8 cellular contexts compared by ENCODE assay signal in genomic region chr4:173288698-173289350, GRCh38. TPM values are rescaled to one million over a fixed set of nuclear protein-coding genes. Genes with fewer than 3 reads are reported as not detected.
DNase-seq lines count a peak whose midpoint lies in the region; ATAC-seq, FAIRE-seq and TF ChIP-seq lines count a peak whose summit lies in the region.

No MANE protein-coding gene starts in this region.

- CTCF ChIA-PET in GM12878 (lab: Yijun Ruan, JAX) = interaction anchor here (0.7 to 9.3 kb wide), 14 partner anchors 8 to 275 kb away, joined by 3 to 146 read pairs (median 4); no protein-coding TSS in a partner anchor

- H3K27ac ChIP-seq in GM12878 (ENCODE audit: control insufficient read depth, insufficient read depth) (peak overlapping the region; percentile 7), transverse colon (no peak overlapping the region), prostate gland (no peak overlapping the region)

- TF ChIP-seq POLR2A in GM12878 (IDR thresholded peaks at IDR 0.05; ENCODE audit: low read depth, low read length) (no peak), transverse colon (IDR thresholded peaks at IDR 0.05) (no peak), prostate gland (IDR thresholded peaks at IDR 0.05) (no peak)

- peak; percentile 44 for ATAC-seq in HG03280 (IDR thresholded peaks at IDR 0.05; ENCODE audit: unreplicated experiment)
- ATAC-seq in GM12878 = peak; percentile 42
- no peak for ATAC-seq in stimulated activated naive B cell treated with anti-CD40 and anti-IgM and Interleukin-4, amounts not matched to agents 10 μg/mL and 1 μg/mL and 100 μg/mL, for 72 hours (replicated peaks)

- H3K4me3 Mint-ChIP-seq in activated naive CD4-positive, alpha-beta T cell treated with anti-CD3 and anti-CD28 coated beads, Interleukin-2, amount 50 U/mL, for 24 hours = peak overlapping the region; percentile 75
- H3K4me3 Mint-ChIP-seq in stimulated activated naive B cell treated with anti-CD40 and anti-IgM and Interleukin-4, amounts not matched to agents 10 μg/mL and 1 μg/mL and 100 μg/mL, for 72 hours = no peak overlapping the region

- peaks cover 4% of the 10 kb centered on the region for H3K9me3 Mint-ChIP-seq in activated naive CD4-positive, alpha-beta T cell treated with anti-CD3 and anti-CD28 coated beads, Interleukin-2, amount 50 U/mL, for 24 hours
- no peaks in the 10 kb centered on the region for H3K9me3 Mint-ChIP-seq in stimulated activated naive B cell treated with anti-CD40 and anti-IgM and Interleukin-4, amounts not matched to agents 10 μg/mL and 1 μg/mL and 100 μg/mL, for 72 hours

- TF ChIP-seq EP300 in GM12878 (IDR thresholded peaks at IDR 0.05; ENCODE audit: borderline replicate concordance in 1 of 2, control insufficient read depth in 1 of 2, low read depth in 2 of 2, low read length in 2 of 2) (no peak), transverse colon (IDR thresholded peaks at IDR 0.05; ENCODE audit: low read depth) (no peak)

- H3K9ac ChIP-seq in GM12878 (ENCODE audit: control insufficient read depth, insufficient read depth, low read length) = no peak overlapping the region

- peak overlapping the region; percentile 64 for H3K4me2 ChIP-seq in GM12878 (ENCODE audit: control insufficient read depth, insufficient read depth)

- H4K20me1 ChIP-seq in GM12878 (ENCODE audit: control insufficient read depth, insufficient read depth) = no peaks in the 10 kb centered on the region

- H3K27ac Mint-ChIP-seq in activated naive CD4-positive, alpha-beta T cell treated with anti-CD3 and anti-CD28 coated beads, Interleukin-2, amount 50 U/mL, for 24 hours = peak overlapping the region; percentile 77
- peak overlapping the region; percentile 37 for H3K27ac Mint-ChIP-seq in stimulated activated naive B cell treated with anti-CD40 and anti-IgM and Interleukin-4, amounts not matched to agents 10 μg/mL and 1 μg/mL and 100 μg/mL, for 72 hours

- H3K36me3 ChIP-seq in GM12878 (ENCODE audit: control insufficient read depth in 2 of 2, insufficient read depth in 2 of 2, low read length in 1 of 2) (no peaks in the 10 kb centered on the region; a peak in 1 of 4 replicates), transverse colon (peaks cover 0 to 9% (median 4%) of the 10 kb centered on the region in 4 donors), prostate gland (no peaks in the 10 kb centered on the region)

- POLR2A ChIA-PET in GM12878 (lab: Charles Lee) = no interaction called here

- SMC1A ChIA-PET in GM12878 (lab: Charles Lee; ENCODE audit: uncharacterized antibody, unreplicated experiment) = interaction anchor here (0.7 to 2.1 kb wide), 7 partner anchors 12 to 249 kb away, joined by 3 to 9 read pairs (median 7); no protein-coding TSS in a partner anchor

- no peak for TF ChIP-seq RAD21 in GM12878 (IDR thresholded peaks at IDR 0.05; ENCODE audit: insufficient read depth, low read depth, low read length)

- in situ Hi-C loops in GM12878 (cut with MboI) = no loop called here
- in situ Hi-C loops in transverse colon (cut with MboI; ENCODE audit: low pct_ligation_motif_present in 1 of 4, low pct_unique_long_range_greater_than_20kb in 1 of 4, low sequenced_read_pairs in 3 of 4) = no loop called here

- H3K4me3 ChIP-seq in GM12878 (peak overlapping the region; percentile 28; the same call in 1 of the 2 replicates), transverse colon (no peak overlapping the region), prostate gland (no peak overlapping the region)

- H3K79me2 ChIP-seq in GM12878 (ENCODE audit: control insufficient read depth, insufficient read depth, low read length) = no peaks in the 10 kb centered on the region; the same call in none of the 2 replicates

- no peaks in the 10 kb centered on the region for H3K27me3 ChIP-seq in GM12878 (replicated peaks in 1 of 2; ENCODE audit: control insufficient read depth in 2 of 2, insufficient read depth in 2 of 2, low read length in 1 of 2)
- H3K27me3 ChIP-seq in transverse colon = no peaks in the 10 kb centered on the region
- no peaks in the 10 kb centered on the region for H3K27me3 ChIP-seq in prostate gland (replicated peaks; ENCODE audit: insufficient read depth)

- intact Hi-C loops in GM12878 (cut with micrococcal nuclease; ENCODE audit: unreplicated experiment) (loop anchor here (1.0 kb wide), 1 partner anchor 128 kb away; no protein-coding TSS in a partner anchor), transverse colon (cut with DNase I; ENCODE audit: low total_unique reads) (no loop called here), prostate gland (cut with DNase I) (no loop called here)

- DNase-seq in activated naive CD4-positive, alpha-beta T cell treated with Interleukin-2 at 50 U/mL for 16 hours = no peak
- DNase-seq in GM12878 (ENCODE audit: low read depth, low spot score) = no peak
- DNase-seq in stimulated activated naive B cell treated with anti-CD40 and anti-IgM and Interleukin-4, amounts not matched to agents 10 μg/mL and 1 μg/mL and 100 μg/mL, for 72 hours = no peak
- no peak for DNase-seq in transverse colon
- no peak for DNase-seq in prostate gland (ENCODE audit: low spot score)
- DNase-seq in stimulated activated CD8-positive, alpha-beta memory T cell treated with anti-CD3 and anti-CD28 coated beads, Interleukin-4, amount 100 ng/mL, for 48 hours = no peak

- TF ChIP-seq CTCF in GM12878 (IDR thresholded peaks at IDR 0.05 in 2 of 3, conservative IDR thresholded peaks at IDR 0.05 in 1 of 3; ENCODE audit: control insufficient read depth in 2 of 3, extremely low read depth in 1 of 3, insufficient read depth in 1 of 3, low read depth in 3 of 3, low read length in 3 of 3) (no peak), transverse colon (IDR thresholded peaks at IDR 0.05) (no peak), prostate gland (IDR thresholded peaks at IDR 0.05) (no peak)

- H3K27me3 Mint-ChIP-seq in activated naive CD4-positive, alpha-beta T cell treated with anti-CD3 and anti-CD28 coated beads, Interleukin-2, amount 50 U/mL, for 24 hours = no peaks in the 10 kb centered on the region
- no peaks in the 10 kb centered on the region for H3K27me3 Mint-ChIP-seq in stimulated activated naive B cell treated with anti-CD40 and anti-IgM and Interleukin-4, amounts not matched to agents 10 μg/mL and 1 μg/mL and 100 μg/mL, for 72 hours

- peak; percentile 31 for FAIRE-seq in GM12878 (lab: Jason Lieb, UNC)

- peaks cover 17% of the 10 kb centered on the region for H3K4me1 Mint-ChIP-seq in activated naive CD4-positive, alpha-beta T cell treated with anti-CD3 and anti-CD28 coated beads, Interleukin-2, amount 50 U/mL, for 24 hours
- H3K4me1 Mint-ChIP-seq in stimulated activated naive B cell treated with anti-CD40 and anti-IgM and Interleukin-4, amounts not matched to agents 10 μg/mL and 1 μg/mL and 100 μg/mL, for 72 hours = peaks cover 0 to 6% of the 10 kb centered on the region in 2 donors

- 84% methylated on average over 3 of the region's 3 CpGs for WGBS in GM12878 (ENCODE audit: insufficient coverage, insufficient replicate concordance, low lambda C conversion rate, missing lambda C conversion rate)
- whole genome bisulfite sequencing in transverse colon (ENCODE audit: low coverage in 1 of 2), 2 donors = 86 to 87% methylated on average over 3 of the region's 3 CpGs
- 82% methylated on average over 3 of the region's 3 CpGs for WGBS in prostate gland

- peak overlapping the region; percentile 24; the same call in 1 of the 2 replicates for H2AFZ ChIP-seq in GM12878 (ENCODE audit: control insufficient read depth, low read depth, low read length)

- RAD21 ChIA-PET in GM12878 (lab: Charles Lee; ENCODE audit: unreplicated experiment) = interaction anchor here (0.6 to 1.8 kb wide), 4 partner anchors 13 to 264 kb away, joined by 3 to 5 read pairs (median 4); no protein-coding TSS in a partner anchor

- no TSS peak for BruUV-seq in GM12878 (replicated peaks; lab: Mats Ljungman, UMichigan)

- H3K4me1 ChIP-seq in GM12878 (ENCODE audit: control insufficient read depth, insufficient read depth, low read length) = peaks cover 5% of the 10 kb centered on the region; the same call in 1 of the 2 replicates
- peaks cover 0 to 14% (median 4%) of the 10 kb centered on the region in 4 donors for H3K4me1 ChIP-seq in transverse colon
- no peaks in the 10 kb centered on the region for H3K4me1 ChIP-seq in prostate gland (replicated peaks)

- peaks cover 9% of the 10 kb centered on the region; the same call in 2 of the 3 replicates for H3K9me3 ChIP-seq in GM12878 (replicated peaks; ENCODE audit: control insufficient read depth, insufficient read depth, low read length)
- H3K9me3 ChIP-seq in transverse colon = peaks cover 15 to 20% of the 10 kb centered on the region in 2 donors
- no peaks in the 10 kb centered on the region for H3K9me3 ChIP-seq in prostate gland

- H3K36me3 Mint-ChIP-seq in activated naive CD4-positive, alpha-beta T cell treated with anti-CD3 and anti-CD28 coated beads, Interleukin-2, amount 50 U/mL, for 24 hours = peaks cover 10% of the 10 kb centered on the region
- peaks cover 12 to 13% of the 10 kb centered on the region in 2 donors for H3K36me3 Mint-ChIP-seq in stimulated activated naive B cell treated with anti-CD40 and anti-IgM and Interleukin-4, amounts not matched to agents 10 μg/mL and 1 μg/mL and 100 μg/mL, for 72 hours

TF ChIP-seq in GM12878, 131 proteins besides CTCF, POLR2A, EP300 and RAD21 (continues in another document):
- TF ChIP-seq USF1 (IDR thresholded peaks at IDR 0.05; ENCODE audit: borderline replicate concordance, extremely low read length, insufficient read depth, low read depth, low read length) = no peak

RNA-seq across cellular contexts. Expression of gene HMGB2, which starts 45.3 kb away (rescaled TPM):
- 48.0 and 49.1 TPM in 2 replicates for total RNA-seq in GM12878 (2013; cell fraction: nucleolus; rRNA removed)
- total RNA-seq in GM12878 (2014; rRNA removed) (260 and 307 TPM in 2 replicates), GM12878 (2014; rRNA removed; fragmentation: Illumina TruSeq; extraction: Trizol) (580 and 598 TPM in 2 replicates), GM12878 (2021) (314 and 323 TPM in 2 replicates), transverse colon (10 to 100 TPM in 3 of 4 donors, 1 to 10 TPM in 1; 9.4 to 34.9 (median 29.1) TPM), prostate gland (10 to 100 TPM; 32.2 to 38.0 TPM)
- 338 TPM for polyA plus RNA-seq in GM12878 (2011; ENCODE audit: low read depth)
- polyA plus RNA-seq in GM12878 (2011; rRNA removed) (420 and 773 TPM in 2 replicates), GM12878 (2014; fragmentation: Illumina TruSeq; extraction: Trizol) (756 and 851 TPM in 2 replicates), GM12878 (2014; fragmentation: Nextera tagmentation; extraction: Ambion mirVana) (100 to 1,000 TPM; 858 to 954 TPM), GM12878 (2014; rRNA removed) (358 and 471 TPM in 2 replicates), GM12878 (2016; fragmentation: Nextera tagmentation; extraction: Ambion mirVana) (100 to 1,000 TPM; 931 to 961 TPM)
- polyA plus RNA-seq in GM12878 (2011; cell fraction: cytosol; rRNA removed) = 127 and 140 TPM in 2 replicates
- polyA plus RNA-seq in GM12878 (2011; cell fraction: nucleus; rRNA removed) = 103 and 152 TPM in 2 replicates
- polyA plus RNA-seq in GM12878 (2012) = 382 and 414 TPM in 2 replicates
- polyA minus RNA-seq in GM12878 (2011; rRNA and poly(A)+ RNA removed) = 62.3 and 71.0 TPM in 2 replicates
- 49.4 and 65.2 TPM in 2 replicates for polyA minus RNA-seq in GM12878 (2011; cell fraction: cytosol; rRNA and poly(A)+ RNA removed)
- 36.6 and 52.7 TPM in 2 replicates for polyA minus RNA-seq in GM12878 (2011; cell fraction: nucleus; rRNA and poly(A)+ RNA removed)

Comparison
In these comparisons a context has a peak if more than half of its experiments do, and no peak if none do; other contexts are left out.
1. ATAC-seq: peak in HG03280 (single experiment) and GM12878 (single experiment); none in stimulated activated naive B cell treated with anti-CD40 and anti-IgM and Interleukin-4, amounts not matched to agents 10 μg/mL and 1 μg/mL and 100 μg/mL, for 72 hours (0 of 2).